Comparison of ENCODE assay signal across 9 cellular contexts in the genomic region with DNA sequence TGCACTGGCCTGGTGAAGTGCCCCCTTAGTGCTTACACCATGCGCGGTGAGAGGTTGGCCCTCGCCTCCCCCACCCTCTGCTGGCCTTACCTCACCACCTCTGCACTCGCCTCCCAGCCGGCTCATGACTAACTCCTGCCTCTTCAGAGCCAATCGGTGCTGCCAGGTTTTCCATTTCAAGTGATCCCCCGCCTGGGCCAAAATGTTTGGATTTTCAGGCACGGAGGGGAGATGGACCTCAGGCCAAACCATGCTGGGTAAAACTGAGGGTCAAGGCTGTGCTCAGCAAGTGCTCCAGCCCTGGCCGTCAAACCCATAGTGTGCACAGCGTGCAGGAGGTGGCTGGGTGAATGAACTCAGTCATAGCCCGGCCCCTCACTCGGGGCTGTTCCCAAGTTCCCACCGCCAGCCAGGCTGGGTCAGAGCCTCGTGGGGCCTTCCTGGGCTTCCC.
DNase-seq lines count a peak whose midpoint lies in the region; ATAC-seq and TF ChIP-seq lines count a peak whose summit lies in the region.
"Had no signal": no experiment of that assay in that cellular context is flagged by ENCODE, and none has a peak within 500 bp of the region (broad histone marks: within the 10 kb centered on the region; RNA-seq: fewer than 3 reads in every experiment).

No MANE protein-coding gene starts in this region.

- no TSS peak for BruUV-seq in mammary epithelial cell (replicated peaks; lab: Mats Ljungman, UMichigan)

- DNase-seq in mammary epithelial cell, result peak; percentile 35
- peak; percentile 90 for DNase-seq in left lobe of liver (ENCODE audit: low spot score)
- DNase-seq in tibial artery, result peak; percentile 61 to 84
- DNase-seq in stimulated activated effector memory CD8-positive, alpha-beta T cell treated with anti-CD3 and anti-CD28 coated beads, Interleukin-12 subunit alpha, Interleukin-12 subunit beta, amount 100 ng/mL, for 72 hours (ENCODE audit: low spot score in 2 of 2), result no peak
- DNase-seq in SIG-M5 treated with dmso at 0.1 percent for 504 hours (lab: John Stamatoyannopoulos, UW; ENCODE audit: unreplicated experiment), result no peak
- DNase-seq: activated CD4-positive, alpha-beta T cell treated with anti-CD3 and anti-CD28 coated beads for 1 hour had no signal

- no peaks in the 10 kb centered on the region for H3K9me3 Mint-ChIP-seq in stimulated activated effector memory CD8-positive, alpha-beta T cell treated with anti-CD3 and anti-CD28 coated beads, Interleukin-12 subunit alpha, Interleukin-12 subunit beta, amount 100 ng/mL, for 72 hours

- H3K9ac ChIP-seq in HUES64 (ENCODE audit: low read depth, low read length) (0 out of 2 replicates have a peak overlapping the region, but pooled peaks have one; percentile 3), mammary epithelial cell (ENCODE audit: insufficient read depth, low read length) (no peak overlapping the region)

- H4K20me1 ChIP-seq in mammary epithelial cell (ENCODE audit: insufficient read depth, low read length), result peaks cover 6% of the 10 kb centered on the region

- no peaks in the 10 kb centered on the region for H3K9me3 ChIP-seq in HUES64 (ENCODE audit: insufficient read depth, low read depth, low read length)
- no peaks in the 10 kb centered on the region for H3K9me3 ChIP-seq in mammary epithelial cell (replicated peaks; ENCODE audit: insufficient read depth, low read length)
- no peaks in the 10 kb centered on the region for H3K9me3 ChIP-seq in tibial artery

- H3K4me1 ChIP-seq in HUES64 (ENCODE audit: insufficient read depth, low read length), result peaks cover 25% of the 10 kb centered on the region
- peaks cover 58% of the 10 kb centered on the region for H3K4me1 ChIP-seq in mammary epithelial cell (ENCODE audit: insufficient read depth, low read length)
- H3K4me1 ChIP-seq in tibial artery, result peaks cover 0 to 63% (median 45%) of the 10 kb centered on the region in 4 donors

- H3K4me2 ChIP-seq in mammary epithelial cell (ENCODE audit: insufficient read depth, low read depth, low read length), result peak overlapping the region; percentile 8

- peaks cover 23% of the 10 kb centered on the region for H3K4me1 Mint-ChIP-seq in stimulated activated effector memory CD8-positive, alpha-beta T cell treated with anti-CD3 and anti-CD28 coated beads, Interleukin-12 subunit alpha, Interleukin-12 subunit beta, amount 100 ng/mL, for 72 hours

- peaks cover 93% of the 10 kb centered on the region for H3K79me2 ChIP-seq in mammary epithelial cell (ENCODE audit: insufficient read depth, low read length)

- ATAC-seq in left lobe of liver (peak; percentile 73), GM18907 (IDR thresholded peaks at IDR 0.05; ENCODE audit: unreplicated experiment) (no peak)
- no peak for ATAC-seq in stimulated activated effector memory CD8-positive, alpha-beta T cell treated with anti-CD3 and anti-CD28 coated beads, Interleukin-12 subunit alpha, Interleukin-12 subunit beta, amount 100 ng/mL, for 72 hours

- in situ Hi-C loops in mammary epithelial cell (cut with MboI; ENCODE audit: low sequenced_read_pairs in 2 of 2), result no loop called here

- CTCF ChIA-PET in mammary epithelial cell (lab: Charles Lee; ENCODE audit: low non-redundant PET), result no interaction called here

- WGBS in HUES64, result 15% methylated on average over 14 of the region's 14 CpGs
- WGBS in mammary epithelial cell (ENCODE audit: low coverage, missing lambda C conversion rate), result 28% methylated on average over 14 of the region's 14 CpGs

- TF ChIP-seq CTCF in mammary epithelial cell (conservative IDR thresholded peaks at IDR 0.05 in 1 of 2, IDR thresholded peaks at IDR 0.05 in 1 of 2; ENCODE audit: extremely low read depth in 1 of 2, insufficient read depth in 1 of 2, low read depth in 1 of 2, low read length in 2 of 2), result no peak
- no peak for TF ChIP-seq CTCF in tibial artery (IDR thresholded peaks at IDR 0.05)

- H3K27ac ChIP-seq in HUES64 (ENCODE audit: low read depth, low read length) (peak overlapping the region; percentile 66; the same call in 1 of the 2 replicates), mammary epithelial cell (ENCODE audit: insufficient read depth, low read depth, low read length) (no peak overlapping the region), tibial artery (peak overlapping the region; percentile 25 to 37)
- H3K27ac ChIP-seq: dorsolateral prefrontal cortex had no signal

- H3K4me3 ChIP-seq in HUES64 (ENCODE audit: low read length), result no peak overlapping the region
- no peak overlapping the region for H3K4me3 ChIP-seq in mammary epithelial cell (replicated peaks in 1 of 3; ENCODE audit: insufficient read depth in 1 of 3, low read depth in 2 of 3, low read length in 3 of 3)
- H3K4me3 ChIP-seq in tibial artery, result no peak overlapping the region
- H3K4me3 ChIP-seq: dorsolateral prefrontal cortex had no signal

- H3K27me3 ChIP-seq in HUES64 (ENCODE audit: insufficient read depth, low read length) (no peaks in the 10 kb centered on the region), mammary epithelial cell (ENCODE audit: insufficient read depth, low read length) (no peaks in the 10 kb centered on the region), tibial artery (no peaks in the 10 kb centered on the region)
- H3K27me3 ChIP-seq: dorsolateral prefrontal cortex had no signal

- H3K36me3 Mint-ChIP-seq in stimulated activated effector memory CD8-positive, alpha-beta T cell treated with anti-CD3 and anti-CD28 coated beads, Interleukin-12 subunit alpha, Interleukin-12 subunit beta, amount 100 ng/mL, for 72 hours, result peaks cover 5% of the 10 kb centered on the region

- H3K36me3 ChIP-seq in HUES64 (ENCODE audit: insufficient read depth, low read length) (no peaks in the 10 kb centered on the region), mammary epithelial cell (ENCODE audit: insufficient read depth, low read length) (peaks cover 13% of the 10 kb centered on the region), tibial artery (no peaks in the 10 kb centered on the region)

- no peak overlapping the region for H3K4me3 Mint-ChIP-seq in stimulated activated effector memory CD8-positive, alpha-beta T cell treated with anti-CD3 and anti-CD28 coated beads, Interleukin-12 subunit alpha, Interleukin-12 subunit beta, amount 100 ng/mL, for 72 hours

- intact Hi-C loops in mammary epithelial cell (cut with micrococcal nuclease) (no loop called here), tibial artery (cut with DNase I; ENCODE audit: low total_unique reads) (loop anchor here (10.0 kb wide), 1 partner anchor 181 kb away; no protein-coding TSS in a partner anchor)

- H2AFZ ChIP-seq in mammary epithelial cell (ENCODE audit: low read depth, low read length), result no peak overlapping the region

- dilution Hi-C loops in mammary epithelial cell (cut with HindIII; ENCODE audit: low sequenced_read_pairs), result no loop called here

- H3K27ac Mint-ChIP-seq in stimulated activated effector memory CD8-positive, alpha-beta T cell treated with anti-CD3 and anti-CD28 coated beads, Interleukin-12 subunit alpha, Interleukin-12 subunit beta, amount 100 ng/mL, for 72 hours, result no peak overlapping the region

Comparison
In these comparisons a context has a peak if more than half of its experiments do, and no peak if none do; other contexts are left out.
1. DNase-seq: peak in mammary epithelial cell (single experiment), left lobe of liver (single experiment) and tibial artery (2 of 2); none in stimulated activated effector memory CD8-positive, alpha-beta T cell treated with anti-CD3 and anti-CD28 coated beads, Interleukin-12 subunit alpha, Interleukin-12 subunit beta, amount 100 ng/mL, for 72 hours (0 of 2) and SIG-M5 treated with dmso at 0.1 percent for 504 hours (single experiment).